ENCODE assay signal across 8 cellular contexts in the genomic region with DNA sequence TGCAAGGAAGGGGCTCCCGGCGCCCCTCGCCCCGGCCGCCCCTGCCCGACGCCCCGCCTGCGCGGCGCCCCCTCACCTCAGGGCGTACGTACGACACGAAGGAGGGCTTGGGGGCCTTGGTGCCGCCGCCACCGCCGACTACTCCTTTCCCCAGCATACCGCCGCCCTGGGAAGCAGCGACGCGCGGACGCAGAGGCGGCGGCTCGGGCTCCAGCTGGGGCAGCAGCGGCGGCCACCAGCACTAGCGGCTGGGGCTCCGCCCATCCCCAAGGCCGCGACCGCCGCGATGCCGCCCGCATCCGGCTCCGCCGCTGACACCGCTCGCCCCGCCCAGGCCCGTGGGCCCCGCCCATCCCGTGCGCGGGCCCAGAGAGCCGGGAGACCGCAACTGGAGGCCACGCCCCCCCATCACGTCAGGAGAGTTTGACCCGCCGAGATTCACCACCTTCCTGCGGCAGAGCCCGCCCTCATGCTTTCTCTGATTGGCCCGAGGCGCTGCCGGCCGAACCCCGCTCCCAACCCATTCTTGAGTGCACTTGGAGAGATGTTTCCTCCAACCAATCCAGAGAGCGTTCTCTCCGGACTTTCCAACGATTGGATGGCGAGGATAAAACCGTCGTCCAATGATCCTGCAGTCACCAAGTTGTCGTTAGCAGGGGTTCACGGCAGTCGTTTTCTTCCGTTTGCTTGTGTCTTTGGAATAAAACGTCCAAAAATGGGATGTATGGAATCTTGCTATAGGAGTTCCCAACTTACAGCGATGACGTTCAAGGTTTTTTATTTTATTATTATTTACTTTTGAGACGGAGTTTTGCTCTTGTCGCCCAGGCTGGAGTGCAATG. TPM values are rescaled to one million over a fixed set of nuclear protein-coding genes. Genes with fewer than 3 reads are reported as not detected.
DNase-seq lines count a peak whose midpoint lies in the region; ATAC-seq and TF ChIP-seq lines count a peak whose summit lies in the region.

A gene with protein sequence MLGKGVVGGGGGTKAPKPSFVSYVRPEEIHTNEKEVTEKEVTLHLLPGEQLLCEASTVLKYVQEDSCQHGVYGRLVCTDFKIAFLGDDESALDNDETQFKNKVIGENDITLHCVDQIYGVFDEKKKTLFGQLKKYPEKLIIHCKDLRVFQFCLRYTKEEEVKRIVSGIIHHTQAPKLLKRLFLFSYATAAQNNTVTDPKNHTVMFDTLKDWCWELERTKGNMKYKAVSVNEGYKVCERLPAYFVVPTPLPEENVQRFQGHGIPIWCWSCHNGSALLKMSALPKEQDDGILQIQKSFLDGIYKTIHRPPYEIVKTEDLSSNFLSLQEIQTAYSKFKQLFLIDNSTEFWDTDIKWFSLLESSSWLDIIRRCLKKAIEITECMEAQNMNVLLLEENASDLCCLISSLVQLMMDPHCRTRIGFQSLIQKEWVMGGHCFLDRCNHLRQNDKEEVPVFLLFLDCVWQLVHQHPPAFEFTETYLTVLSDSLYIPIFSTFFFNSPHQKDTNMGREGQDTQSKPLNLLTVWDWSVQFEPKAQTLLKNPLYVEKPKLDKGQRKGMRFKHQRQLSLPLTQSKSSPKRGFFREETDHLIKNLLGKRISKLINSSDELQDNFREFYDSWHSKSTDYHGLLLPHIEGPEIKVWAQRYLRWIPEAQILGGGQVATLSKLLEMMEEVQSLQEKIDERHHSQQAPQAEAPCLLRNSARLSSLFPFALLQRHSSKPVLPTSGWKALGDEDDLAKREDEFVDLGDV (minus strand): TSS at position 258 of the 842 bp plus-strand sequence. CDS start 101 bp downstream, at position 157.

- DNase-seq in NCI-H69 (lab: John Stamatoyannopoulos, UW) (peak; percentile 100), coronary artery (ENCODE audit: low spot score) (peak; percentile 100)
- peak; percentile 100 for DNase-seq in activated CD4-positive, alpha-beta T cell treated with anti-CD3 and anti-CD28 coated beads, Interleukin-2, amount 10 ng/mL, durations not matched to agents 7 days and 5 days
- peak; percentile 99 to 100 for DNase-seq in stimulated activated CD4-positive, alpha-beta T cell treated with anti-CD3 and anti-CD28 coated beads, Interleukin-1b, Interleukin-23, amount 100 ng/mL, for 4 hours (ENCODE audit: low read depth in 2 of 2)

- no peaks in the 10 kb centered on the region for H3K27me3 Mint-ChIP-seq in activated CD4-positive, alpha-beta T cell treated with anti-CD3 and anti-CD28 coated beads, Interleukin-2, amount 10 ng/mL, durations not matched to agents 7 days and 5 days

- POLR2A ChIA-PET in activated CD4-positive, alpha-beta T cell treated with anti-CD3 and anti-CD28 coated beads, Interleukin-2, amount 10 ng/mL, durations not matched to agents 7 days and 5 days (lab: Charles Lee), result no interaction called here

- H3K4me1 ChIP-seq in BLaER1, result peaks cover 38% of the 10 kb centered on the region

- H3K36me3 ChIP-seq in BLaER1, result peaks cover 10% of the 10 kb centered on the region

- H3K9ac ChIP-seq in BLaER1, result peak within 1 kb of the TSS; percentile 95

- peak within 1 kb of the TSS; percentile 94 for H3K27ac Mint-ChIP-seq in activated CD4-positive, alpha-beta T cell treated with anti-CD3 and anti-CD28 coated beads, Interleukin-2, amount 10 ng/mL, durations not matched to agents 7 days and 5 days

- peak within 1 kb of the TSS; percentile 91 for H3K4me2 ChIP-seq in BLaER1

- H4K20me1 ChIP-seq in BLaER1, result peaks cover 47% of the 10 kb centered on the region

- H3K9me3 Mint-ChIP-seq in activated CD4-positive, alpha-beta T cell treated with anti-CD3 and anti-CD28 coated beads, Interleukin-2, amount 10 ng/mL, durations not matched to agents 7 days and 5 days, result no peaks in the 10 kb centered on the region

- no peak for TF ChIP-seq CTCF in coronary artery (IDR thresholded peaks at IDR 0.05)

- no peaks in the 10 kb centered on the region for H3K9me3 ChIP-seq in BLaER1

- H3K4me3 ChIP-seq in BLaER1 (peak within 1 kb of the TSS; percentile 96), coronary artery (peak within 1 kb of the TSS; percentile 81)

- H3K4me1 Mint-ChIP-seq in activated CD4-positive, alpha-beta T cell treated with anti-CD3 and anti-CD28 coated beads, Interleukin-2, amount 10 ng/mL, durations not matched to agents 7 days and 5 days, result peaks cover 35% of the 10 kb centered on the region

- H3K4me3 Mint-ChIP-seq in activated CD4-positive, alpha-beta T cell treated with anti-CD3 and anti-CD28 coated beads, Interleukin-2, amount 10 ng/mL, durations not matched to agents 7 days and 5 days, result peak within 1 kb of the TSS; percentile 83

- H3K27me3 ChIP-seq in BLaER1 (no peaks in the 10 kb centered on the region), layer of hippocampus (ENCODE audit: control insufficient read depth, insufficient read depth, low read length) (no peaks in the 10 kb centered on the region)

- H3K36me3 Mint-ChIP-seq in activated CD4-positive, alpha-beta T cell treated with anti-CD3 and anti-CD28 coated beads, Interleukin-2, amount 10 ng/mL, durations not matched to agents 7 days and 5 days (ENCODE audit: low read depth), result peaks cover 25% of the 10 kb centered on the region

- H3K27ac ChIP-seq in BLaER1 (peak within 1 kb of the TSS; percentile 95), coronary artery (peak within 1 kb of the TSS; percentile 92 to 98), layer of hippocampus (ENCODE audit: low read depth, low read length) (peak within 1 kb of the TSS; percentile 90)

- CTCF ChIA-PET in activated CD4-positive, alpha-beta T cell treated with anti-CD3 and anti-CD28 coated beads, Interleukin-2, amount 10 ng/mL, durations not matched to agents 7 days and 5 days (lab: Charles Lee), result interaction anchor here (0.6 to 1.5 kb wide), 2 partner anchors 36 to 81 kb away, joined by 3 to 6 read pairs; no protein-coding TSS in a partner anchor

- ATAC-seq in GM19328 (IDR thresholded peaks at IDR 0.05; ENCODE audit: unreplicated experiment), result peak; percentile 88
- peak; percentile 95 for ATAC-seq in HG03520 (IDR thresholded peaks at IDR 0.05; ENCODE audit: unreplicated experiment)

RNA-seq across cellular contexts. Expression of the gene that starts here (rescaled TPM):
- 10 to 100 TPM; 24.3 to 29.1 TPM for total RNA-seq in activated CD4-positive, alpha-beta T cell treated with anti-CD3 and anti-CD28 coated beads, Interleukin-2, amount 10 ng/mL, durations not matched to agents 7 days and 5 days

Comparison
In these comparisons a context has a peak if more than half of its experiments do, and no peak if none do; other contexts are left out.
1. Peak in every context shown above with its lines: DNase-seq, ATAC-seq, H3K4me3 ChIP-seq and H3K27ac ChIP-seq.